ENCODE assay signal across 31 cellular contexts in the genomic region with DNA sequence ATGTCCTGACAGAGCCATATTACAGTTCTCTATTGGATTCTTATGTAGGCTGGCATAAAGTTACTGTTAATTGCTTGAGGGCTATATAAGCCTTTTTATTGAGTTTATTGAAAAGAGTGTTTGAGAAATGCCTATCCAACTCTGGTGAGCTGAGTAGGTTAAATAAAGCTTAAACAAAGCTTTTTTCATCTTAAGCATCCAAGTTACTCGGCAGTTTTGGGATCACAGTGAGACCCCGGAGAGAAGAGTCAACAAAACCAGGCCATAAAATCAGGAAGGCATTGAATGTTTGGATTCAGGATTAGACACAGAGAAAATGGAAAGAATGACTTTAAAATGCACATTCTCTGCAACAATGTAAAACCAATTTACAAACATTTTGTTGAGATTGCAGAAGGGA.
"Had no signal": no experiment of that assay in that cellular context is flagged by ENCODE, and none has a peak within 500 bp of the region (broad histone marks: within the 10 kb centered on the region; RNA-seq: fewer than 3 reads in every experiment).

No MANE protein-coding gene starts in this region.

- DNase-seq: activated CD4-positive, alpha-beta T cell treated with anti-CD3 and anti-CD28 coated beads for 4 hours; activated CD4-positive, alpha-beta T cell treated with anti-CD3 and anti-CD28 coated beads, Interleukin-2, amount 50 U/mL, for 48 hours; activated CD8-positive, alpha-beta memory T cell treated with anti-CD3 and anti-CD28 coated beads for 24 hours; activated CD8-positive, alpha-beta memory T cell treated with anti-CD3 and anti-CD28 coated beads, Interleukin-2, amount 50 U/mL, for 4 hours; activated gamma-delta T cell treated with Interleukin-2 at 50 U/mL for 16 hours; activated naive CD4-positive, alpha-beta T cell treated with anti-CD3 and anti-CD28 coated beads, Interleukin-2, amount 50 U/mL, for 16 hours; activated T-cell treated with anti-CD3 and anti-CD28 coated beads, Interleukin-2, amount 50 U/mL, for 1 hour; amniotic stem cell; caudate nucleus; cortex of kidney; effector memory CD8-positive, alpha-beta T cell; erythroblast; gastrocnemius medialis; glutamatergic neuron; left ventricle myocardium inferior; mucosa of descending colon; nucleus accumbens; pancreas; retina; stimulated activated CD4-positive, alpha-beta T cell treated with anti-CD3 and anti-CD28 coated beads, Interleukin-1b, Interleukin-23, amount 100 ng/mL, for 48 hours; stimulated activated naive CD4-positive, alpha-beta T cell; T-helper 9 cell had no signal

- H3K27me3 Mint-ChIP-seq: effector memory CD8-positive, alpha-beta T cell had no signal

- H3K9me3 ChIP-seq: gastrocnemius medialis, mucosa of descending colon, prostate gland, suprapubic skin, tibial nerve had no signal

- H3K27me3 ChIP-seq: gastrocnemius medialis, pancreas, suprapubic skin, tibial nerve had no signal

- H3K4me3 Mint-ChIP-seq: effector memory CD8-positive, alpha-beta T cell; natural killer cell treated with Interleukin-12 subunit alpha and Interleukin-12 subunit beta and Interleukin-15 and Interleukin-18, amount 100 ng/mL, for 72 hours; T-helper 1 cell treated with Interleukin-12 subunit alpha and Interleukin-12 subunit beta and Interleukin-4 antibody, amounts not matched to agents 30 μg/mL and 1 μg/mL, for 36 hours had no signal

- H3K27ac Mint-ChIP-seq: effector memory CD8-positive, alpha-beta T cell; natural killer cell treated with Interleukin-12 subunit alpha and Interleukin-12 subunit beta and Interleukin-15 and Interleukin-18, amount 100 ng/mL, for 72 hours; T-helper 1 cell treated with Interleukin-12 subunit alpha and Interleukin-12 subunit beta and Interleukin-4 antibody, amounts not matched to agents 30 μg/mL and 1 μg/mL, for 36 hours had no signal

- H3K9me3 Mint-ChIP-seq: effector memory CD8-positive, alpha-beta T cell; natural killer cell treated with Interleukin-12 subunit alpha and Interleukin-12 subunit beta and Interleukin-15 and Interleukin-18, amount 100 ng/mL, for 72 hours; T-helper 1 cell treated with Interleukin-12 subunit alpha and Interleukin-12 subunit beta and Interleukin-4 antibody, amounts not matched to agents 30 μg/mL and 1 μg/mL, for 36 hours had no signal

- H3K4me1 ChIP-seq: gastrocnemius medialis, left ventricle myocardium inferior, pancreas, prostate gland, suprapubic skin, tibial nerve had no signal

- H3K36me3 Mint-ChIP-seq: natural killer cell treated with Interleukin-12 subunit alpha and Interleukin-12 subunit beta and Interleukin-15 and Interleukin-18, amount 100 ng/mL, for 72 hours had no signal

- H3K36me3 ChIP-seq: gastrocnemius medialis, left ventricle myocardium inferior, pancreas, prostate gland, suprapubic skin, tibial nerve had no signal

- FAIRE-seq: islet of Langerhans, pancreas, TTC549 had no signal

- H3K4me3 ChIP-seq: gastrocnemius medialis, left ventricle myocardium inferior, mucosa of descending colon, pancreas, prostate gland, skin epidermis, suprapubic skin, tibial nerve had no signal

- ATAC-seq: effector memory CD8-positive, alpha-beta T cell; gastrocnemius medialis; mucosa of descending colon; natural killer cell treated with Interleukin-12 subunit alpha and Interleukin-12 subunit beta and Interleukin-15 and Interleukin-18, amount 100 ng/mL, for 72 hours; pancreas; sciatic nerve had no signal
